In genomic region chr19:53492153-53492552, GRCh38 we compare ENCODE assay signal across 1 cellular context.
TF ChIP-seq lines count a peak whose summit lies in the region.

No MANE protein-coding gene starts in this region.

TF ChIP-seq in K562, 482 proteins besides CTCF, POLR2A, EP300 and RAD21:
- TF ChIP-seq DEAF1 (CRISPR knock-in tag; IDR thresholded peaks at IDR 0.05), result no peak
- TF ChIP-seq SOX6 (IDR thresholded peaks at IDR 0.05), result no peak
- TF ChIP-seq XRCC5 (IDR thresholded peaks at IDR 0.05; ENCODE audit: low read depth, low read length), result no peak
- 0 out of 2 replicates have a peak, but pooled peaks have one; percentile 54 for TF ChIP-seq ZNF274 (IDR thresholded peaks at IDR 0.05; ENCODE audit: borderline replicate concordance, low read depth, low read length)
